In the genomic region with DNA sequence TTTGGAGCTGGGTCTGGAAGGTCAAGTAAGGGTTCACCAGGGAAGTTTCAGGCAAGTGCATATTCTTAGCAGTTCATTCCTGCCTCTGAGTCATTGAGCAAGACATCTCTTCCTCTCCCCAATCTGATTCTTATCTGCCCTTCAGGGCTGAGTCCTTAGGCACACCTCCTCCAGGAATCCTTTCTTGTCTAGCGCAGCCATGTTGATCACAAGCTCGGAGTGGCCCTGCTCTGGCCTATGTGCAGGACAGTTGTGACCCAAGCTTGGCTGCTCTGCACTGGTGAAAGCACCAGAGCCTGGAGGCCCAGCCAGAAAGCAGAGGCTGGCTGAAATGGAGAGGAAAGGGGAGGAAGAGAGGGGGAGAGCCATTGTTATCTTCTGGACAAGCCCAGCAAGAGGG, we compare ENCODE assay signal across 16 cellular contexts. TPM values are rescaled to one million over a fixed set of nuclear protein-coding genes. Genes with fewer than 3 reads are reported as not detected.
DNase-seq lines count a peak whose midpoint lies in the region; TF ChIP-seq lines count a peak whose summit lies in the region.
"Had no signal": no experiment of that assay in that cellular context is flagged by ENCODE, and none has a peak within 500 bp of the region (broad histone marks: within the 10 kb centered on the region; RNA-seq: fewer than 3 reads in every experiment).

No MANE protein-coding gene starts in this region.

- H3K36me3 Mint-ChIP-seq in MCF 10A (ENCODE audit: insufficient read depth, unreplicated experiment), result no peaks in the 10 kb centered on the region
- H3K36me3 Mint-ChIP-seq: activated naive CD8-positive, alpha-beta T cell; mesothelial cell of epicardium had no signal

- no peaks in the 10 kb centered on the region for H3K27me3 Mint-ChIP-seq in MCF 10A (ENCODE audit: insufficient read depth, unreplicated experiment)

- intact Hi-C loops in MCF 10A (cut with micrococcal nuclease) (no loop called here), breast epithelium (cut with DNase I; ENCODE audit: low total_unique reads) (no loop called here)

- H3K4me3 Mint-ChIP-seq in MCF 10A (ENCODE audit: unreplicated experiment), result no peak overlapping the region
- H3K4me3 Mint-ChIP-seq: activated naive CD8-positive, alpha-beta T cell; mesothelial cell of epicardium had no signal

- H3K27ac ChIP-seq in breast epithelium, result no peak overlapping the region
- H3K27ac ChIP-seq: esophagus squamous epithelium, suprapubic skin, WERI-Rb-1 had no signal

- no peaks in the 10 kb centered on the region for H3K4me1 ChIP-seq in breast epithelium
- H3K4me1 ChIP-seq: esophagus squamous epithelium, suprapubic skin had no signal

- H3K36me3 ChIP-seq in breast epithelium, result no peaks in the 10 kb centered on the region
- H3K36me3 ChIP-seq: esophagus squamous epithelium, suprapubic skin, WERI-Rb-1 had no signal

- TF ChIP-seq CTCF in MCF 10A (IDR thresholded peaks at IDR 0.05; ENCODE audit: unreplicated experiment) (no peak), breast epithelium (IDR thresholded peaks at IDR 0.05) (no peak)

- H3K4me1 Mint-ChIP-seq in MCF 10A (ENCODE audit: insufficient read depth, unreplicated experiment), result peaks cover 47% of the 10 kb centered on the region

- H3K9me3 ChIP-seq in breast epithelium, result no peaks in the 10 kb centered on the region
- H3K9me3 ChIP-seq: esophagus squamous epithelium, suprapubic skin had no signal

- CTCF ChIA-PET in MCF 10A (lab: Yijun Ruan, JAX), result interaction anchor here (0.6 to 8.4 kb wide), 5 partner anchors 16 to 607 kb away, joined by 3 to 73 read pairs (median 5); no protein-coding TSS in a partner anchor

- no peak for TF ChIP-seq POLR2A in breast epithelium (IDR thresholded peaks at IDR 0.05)

- no peak overlapping the region for H3K27ac Mint-ChIP-seq in MCF 10A (ENCODE audit: low read depth, unreplicated experiment)
- H3K27ac Mint-ChIP-seq: activated naive CD8-positive, alpha-beta T cell; mesothelial cell of epicardium had no signal

- DNase-seq in MCF 10A (ENCODE audit: unreplicated experiment), result peak; percentile 36
- DNase-seq in breast epithelium (ENCODE audit: low spot score in 2 of 2), result no peak
- DNase-seq in SW480 (ENCODE audit: low spot score), result peak; percentile 81
- DNase-seq in hepatic stellate cell (ENCODE audit: low spot score), result peak; percentile 69
- no peak for DNase-seq in activated naive CD4-positive, alpha-beta T cell treated with anti-CD3 and anti-CD28 coated beads, Interleukin-2, amount 50 U/mL, for 16 hours
- DNase-seq in NCI-H82 treated with DMSO at 0.1 percent for 48 hours (lab: John Stamatoyannopoulos, UW; ENCODE audit: unreplicated experiment), result no peak
- DNase-seq in NCI-H2081 (lab: John Stamatoyannopoulos, UW), result no peak
- DNase-seq in stimulated activated CD4-positive, alpha-beta T cell treated with anti-CD3 and anti-CD28 coated beads, Interleukin-2, amount 100 ng/mL, for 48 hours, result no peak
- DNase-seq: esophagus squamous epithelium, NCI-H1694, NCI-H526 treated with DMSO at 0.1 percent for 48 hours, Right ventricle myocardium superior, WERI-Rb-1 had no signal

- peaks cover 0 to 3% of the 10 kb centered on the region in 2 donors for H3K27me3 ChIP-seq in breast epithelium

- POLR2A ChIA-PET in MCF 10A (lab: Yijun Ruan, JAX), result interaction anchor here (1.2 kb wide), 1 partner anchor 11 kb away, joined by 5 read pairs; no protein-coding TSS in a partner anchor

- no TSS peak for BruUV-seq in MCF 10A (replicated peaks; lab: Mats Ljungman, UMichigan)

- no peaks in the 10 kb centered on the region for H3K9me3 Mint-ChIP-seq in MCF 10A (ENCODE audit: unreplicated experiment)
- H3K9me3 Mint-ChIP-seq: mesothelial cell of epicardium had no signal

- H3K4me3 ChIP-seq in breast epithelium, result no peak overlapping the region
- H3K4me3 ChIP-seq: esophagus squamous epithelium, suprapubic skin had no signal

RNA-seq across cellular contexts. Expression of gene MRPS22, which starts 30.9 kb away (rescaled TPM):
- total RNA-seq in MCF 10A (2022) (65.0 and 65.3 TPM in 2 replicates), breast epithelium (10 to 100 TPM; 45.2 to 47.9 (median 46.4) TPM)

Comparison
In these comparisons a context has a peak if more than half of its experiments do, and no peak if none do; other contexts are left out.
1. DNase-seq: peak in MCF 10A (single experiment), SW480 (single experiment) and hepatic stellate cell (single experiment); none in breast epithelium (0 of 2), activated naive CD4-positive, alpha-beta T cell treated with anti-CD3 and anti-CD28 coated beads, Interleukin-2, amount 50 U/mL, for 16 hours (single experiment), NCI-H82 treated with DMSO at 0.1 percent for 48 hours (single experiment), NCI-H2081 (0 of 2) and stimulated activated CD4-positive, alpha-beta T cell treated with anti-CD3 and anti-CD28 coated beads, Interleukin-2, amount 100 ng/mL, for 48 hours (0 of 2).